1 cellular context compared by ENCODE assay signal in the genomic region with DNA sequence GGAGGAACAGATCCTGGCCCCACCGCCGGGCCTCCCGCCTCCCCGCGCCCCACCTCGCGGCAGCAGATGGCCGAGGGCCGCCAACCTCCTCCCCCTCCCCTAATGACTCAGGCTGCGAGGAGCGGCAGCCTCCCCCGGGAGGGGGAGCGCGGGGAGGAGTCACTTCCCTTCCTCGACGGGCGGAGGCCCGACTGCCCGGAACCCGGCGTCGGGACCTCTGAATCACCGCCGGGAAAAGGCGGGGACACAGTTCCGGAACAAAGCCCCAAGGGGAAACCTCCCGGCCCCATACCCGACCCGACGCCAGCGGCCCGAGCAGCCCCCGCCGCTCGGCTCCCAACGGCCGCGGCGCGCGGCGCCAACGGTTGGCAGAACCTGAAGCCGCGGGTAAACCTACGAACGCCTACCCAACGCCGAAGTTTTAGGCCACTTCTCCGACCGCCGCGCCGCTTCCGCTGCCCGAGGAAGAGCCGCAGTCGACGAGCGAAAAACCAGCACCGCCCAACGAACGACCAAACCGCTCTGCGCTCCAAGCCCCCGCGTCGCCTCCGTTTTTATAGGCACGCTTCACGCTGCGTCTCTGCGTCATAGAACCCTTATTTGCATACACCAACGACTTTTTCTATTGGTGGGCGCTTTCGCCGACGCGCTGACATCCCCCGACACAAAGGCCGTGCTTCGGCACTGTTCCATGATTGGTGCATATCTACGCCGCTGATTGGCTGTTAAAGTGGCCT.
TF ChIP-seq lines count a peak whose summit lies in the region.

No MANE protein-coding gene starts in this region.

TF ChIP-seq in K562, 482 proteins besides CTCF, POLR2A, EP300 and RAD21 (continued from another document and continues in another):
- TF ChIP-seq, protein P1, sequence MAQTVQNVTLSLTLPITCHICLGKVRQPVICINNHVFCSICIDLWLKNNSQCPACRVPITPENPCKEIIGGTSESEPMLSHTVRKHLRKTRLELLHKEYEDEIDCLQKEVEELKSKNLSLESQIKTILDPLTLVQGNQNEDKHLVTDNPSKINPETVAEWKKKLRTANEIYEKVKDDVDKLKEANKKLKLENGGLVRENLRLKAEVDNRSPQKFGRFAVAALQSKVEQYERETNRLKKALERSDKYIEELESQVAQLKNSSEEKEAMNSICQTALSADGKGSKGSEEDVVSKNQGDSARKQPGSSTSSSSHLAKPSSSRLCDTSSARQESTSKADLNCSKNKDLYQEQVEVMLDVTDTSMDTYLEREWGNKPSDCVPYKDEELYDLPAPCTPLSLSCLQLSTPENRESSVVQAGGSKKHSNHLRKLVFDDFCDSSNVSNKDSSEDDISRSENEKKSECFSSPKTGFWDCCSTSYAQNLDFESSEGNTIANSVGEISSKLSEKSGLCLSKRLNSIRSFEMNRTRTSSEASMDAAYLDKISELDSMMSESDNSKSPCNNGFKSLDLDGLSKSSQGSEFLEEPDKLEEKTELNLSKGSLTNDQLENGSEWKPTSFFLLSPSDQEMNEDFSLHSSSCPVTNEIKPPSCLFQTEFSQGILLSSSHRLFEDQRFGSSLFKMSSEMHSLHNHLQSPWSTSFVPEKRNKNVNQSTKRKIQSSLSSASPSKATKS (CRISPR knock-in tag; IDR thresholded peaks at IDR 0.05), result no peak; the same call in 1 of the 2 replicates
- TF ChIP-seq ASH1L (IDR thresholded peaks at IDR 0.05; ENCODE audit: borderline replicate concordance, low read depth, partially characterized antibody) (peak; percentile 93), ZKSCAN1 (IDR thresholded peaks at IDR 0.05; ENCODE audit: low read depth, low read length) (peak; percentile 82), STAG1 (CRISPR knock-in tag; IDR thresholded peaks at IDR 0.05; ENCODE audit: borderline replicate concordance) (peak; percentile 28; the same call in 1 of the 2 replicates), NCOR1 (IDR thresholded peaks at IDR 0.05) (peak; percentile 79), ZNF134 (CRISPR knock-in tag; conservative IDR thresholded peaks at IDR 0.05) (no peak), PPARD (CRISPR knock-in tag; IDR thresholded peaks at IDR 0.05) (no peak), NBN (IDR thresholded peaks at IDR 0.05; ENCODE audit: low read depth) (peak; percentile 49), ZBTB12 (CRISPR knock-in tag; IDR thresholded peaks at IDR 0.05) (peak; percentile 79), DIDO1 (tag; IDR thresholded peaks at IDR 0.05; ENCODE audit: low read depth) (no peak), PTBP1 (IDR thresholded peaks at IDR 0.05; ENCODE audit: low read depth, low read length) (peak; percentile 71), RBM15 (IDR thresholded peaks at IDR 0.05; ENCODE audit: insufficient read depth, low read length) (peak; percentile 88; the same call in 1 of the 2 replicates), ZNF511 (CRISPR knock-in tag; IDR thresholded peaks at IDR 0.05) (peak; percentile 96), ZNF384 (IDR thresholded peaks at IDR 0.05; ENCODE audit: low read depth, low read length) (0 out of 2 replicates have a peak, but pooled peaks have one; percentile 7), FOXO4 (CRISPR knock-in tag; IDR thresholded peaks at IDR 0.05) (peak; percentile 68; the same call in 1 of the 2 replicates), CHD1 (IDR thresholded peaks at IDR 0.05; ENCODE audit: low read length) (peak; percentile 99), EHMT2 (IDR thresholded peaks at IDR 0.05) (no peak), ATF1 (CRISPR knock-in tag; IDR thresholded peaks at IDR 0.05) (peak; percentile 58), ATF1 (tag; IDR thresholded peaks at IDR 0.05) (peak; percentile 98), MYC (IDR thresholded peaks at IDR 0.05; ENCODE audit: low read depth, low read length) (peak; percentile 61), MYC (CRISPR knock-in tag; IDR thresholded peaks at IDR 0.05; ENCODE audit: borderline replicate concordance, low read depth) (no peak), ZNF766 (CRISPR knock-in tag; conservative IDR thresholded peaks at IDR 0.05) (peak; percentile 79; the same call in 1 of the 2 replicates), ARID1B (IDR thresholded peaks at IDR 0.05) (0 out of 2 replicates have a peak, but pooled peaks have one; percentile 48), SMC3 (conservative IDR thresholded peaks at IDR 0.05; ENCODE audit: insufficient read depth, low read depth, low read length) (0 out of 2 replicates have a peak, but pooled peaks have one; percentile 10), MTA1 (IDR thresholded peaks at IDR 0.05; ENCODE audit: borderline replicate concordance) (no peak), STAT5A (IDR thresholded peaks at IDR 0.05; ENCODE audit: borderline replicate concordance, low read length) (peak; percentile 33; the same call in 1 of the 2 replicates), UBTF (IDR thresholded peaks at IDR 0.05; ENCODE audit: borderline replicate concordance in 1 of 2, low read depth in 2 of 2, low read length in 2 of 2) (no peak), GABPB2 (CRISPR knock-in tag; conservative IDR thresholded peaks at IDR 0.05) (no peak), HDAC2 (IDR thresholded peaks at IDR 0.05) (peak; percentile 10; the same call in 1 of the 2 replicates), GABPA (tag; conservative IDR thresholded peaks at IDR 0.05; ENCODE audit: low read depth) (peak; percentile 73), TEAD1 (CRISPR knock-in tag; IDR thresholded peaks at IDR 0.05) (peak in 1 of 2 experiments; percentile 91; a peak in 1 of 4 replicates), ZNF780A (CRISPR knock-in tag; IDR thresholded peaks at IDR 0.05) (peak; percentile 81; the same call in 1 of the 2 replicates), MYNN (IDR thresholded peaks at IDR 0.05) (0 out of 2 replicates have a peak, but pooled peaks have one; percentile 33), MYNN (CRISPR knock-in tag; IDR thresholded peaks at IDR 0.05) (no peak), BCOR (IDR thresholded peaks at IDR 0.05) (peak; percentile 73), ZC3H8 (IDR thresholded peaks at IDR 0.05) (no peak), ZNF263 (CRISPR knock-in tag; IDR thresholded peaks at IDR 0.05; ENCODE audit: borderline replicate concordance) (0 out of 2 replicates have a peak, but pooled peaks have one; percentile 8), BRD4 (IDR thresholded peaks at IDR 0.05) (peak; percentile 88; the same call in 1 of the 2 replicates), MBD2 (IDR thresholded peaks at IDR 0.05; ENCODE audit: borderline replicate concordance, low read depth) (peak; percentile 96), HNRNPH1 (optimal IDR thresholded peaks at IDR 0.05; ENCODE audit: low read depth, low read length) (peak; percentile 55), HNRNPLL (IDR thresholded peaks at IDR 0.05; ENCODE audit: low read depth, low read length, poor library complexity, severe bottlenecking) (peak; percentile 91), SOX6 (IDR thresholded peaks at IDR 0.05) (peak; percentile 74), JUN (IDR thresholded peaks at IDR 0.05; ENCODE audit: borderline replicate concordance, low read depth, low read length) (peak; percentile 21; the same call in 1 of the 2 replicates), JUN (CRISPR knock-in tag; IDR thresholded peaks at IDR 0.05; ENCODE audit: borderline replicate concordance) (peak; percentile 87; the same call in 1 of the 2 replicates), ESRRA (IDR thresholded peaks at IDR 0.05; ENCODE audit: borderline replicate concordance, low read depth) (peak; percentile 54; the same call in 1 of the 2 replicates)
- TF ChIP-seq, protein P2, sequence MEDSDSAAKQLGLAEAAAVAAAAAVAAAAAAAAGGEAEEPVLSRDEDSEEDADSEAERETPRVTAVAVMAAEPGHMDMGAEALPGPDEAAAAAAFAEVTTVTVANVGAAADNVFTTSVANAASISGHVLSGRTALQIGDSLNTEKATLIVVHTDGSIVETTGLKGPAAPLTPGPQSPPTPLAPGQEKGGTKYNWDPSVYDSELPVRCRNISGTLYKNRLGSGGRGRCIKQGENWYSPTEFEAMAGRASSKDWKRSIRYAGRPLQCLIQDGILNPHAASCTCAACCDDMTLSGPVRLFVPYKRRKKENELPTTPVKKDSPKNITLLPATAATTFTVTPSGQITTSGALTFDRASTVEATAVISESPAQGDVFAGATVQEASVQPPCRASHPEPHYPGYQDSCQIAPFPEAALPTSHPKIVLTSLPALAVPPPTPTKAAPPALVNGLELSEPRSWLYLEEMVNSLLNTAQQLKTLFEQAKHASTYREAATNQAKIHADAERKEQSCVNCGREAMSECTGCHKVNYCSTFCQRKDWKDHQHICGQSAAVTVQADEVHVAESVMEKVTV (CRISPR knock-in tag; IDR thresholded peaks at IDR 0.05), result peak; percentile 16; the same call in 1 of the 2 replicates
- TF ChIP-seq, protein P3, sequence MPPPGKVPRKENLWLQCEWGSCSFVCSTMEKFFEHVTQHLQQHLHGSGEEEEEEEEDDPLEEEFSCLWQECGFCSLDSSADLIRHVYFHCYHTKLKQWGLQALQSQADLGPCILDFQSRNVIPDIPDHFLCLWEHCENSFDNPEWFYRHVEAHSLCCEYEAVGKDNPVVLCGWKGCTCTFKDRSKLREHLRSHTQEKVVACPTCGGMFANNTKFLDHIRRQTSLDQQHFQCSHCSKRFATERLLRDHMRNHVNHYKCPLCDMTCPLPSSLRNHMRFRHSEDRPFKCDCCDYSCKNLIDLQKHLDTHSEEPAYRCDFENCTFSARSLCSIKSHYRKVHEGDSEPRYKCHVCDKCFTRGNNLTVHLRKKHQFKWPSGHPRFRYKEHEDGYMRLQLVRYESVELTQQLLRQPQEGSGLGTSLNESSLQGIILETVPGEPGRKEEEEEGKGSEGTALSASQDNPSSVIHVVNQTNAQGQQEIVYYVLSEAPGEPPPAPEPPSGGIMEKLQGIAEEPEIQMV (tag; conservative IDR thresholded peaks at IDR 0.05; ENCODE audit: low read depth), result no peak
- TF ChIP-seq, protein P4, sequence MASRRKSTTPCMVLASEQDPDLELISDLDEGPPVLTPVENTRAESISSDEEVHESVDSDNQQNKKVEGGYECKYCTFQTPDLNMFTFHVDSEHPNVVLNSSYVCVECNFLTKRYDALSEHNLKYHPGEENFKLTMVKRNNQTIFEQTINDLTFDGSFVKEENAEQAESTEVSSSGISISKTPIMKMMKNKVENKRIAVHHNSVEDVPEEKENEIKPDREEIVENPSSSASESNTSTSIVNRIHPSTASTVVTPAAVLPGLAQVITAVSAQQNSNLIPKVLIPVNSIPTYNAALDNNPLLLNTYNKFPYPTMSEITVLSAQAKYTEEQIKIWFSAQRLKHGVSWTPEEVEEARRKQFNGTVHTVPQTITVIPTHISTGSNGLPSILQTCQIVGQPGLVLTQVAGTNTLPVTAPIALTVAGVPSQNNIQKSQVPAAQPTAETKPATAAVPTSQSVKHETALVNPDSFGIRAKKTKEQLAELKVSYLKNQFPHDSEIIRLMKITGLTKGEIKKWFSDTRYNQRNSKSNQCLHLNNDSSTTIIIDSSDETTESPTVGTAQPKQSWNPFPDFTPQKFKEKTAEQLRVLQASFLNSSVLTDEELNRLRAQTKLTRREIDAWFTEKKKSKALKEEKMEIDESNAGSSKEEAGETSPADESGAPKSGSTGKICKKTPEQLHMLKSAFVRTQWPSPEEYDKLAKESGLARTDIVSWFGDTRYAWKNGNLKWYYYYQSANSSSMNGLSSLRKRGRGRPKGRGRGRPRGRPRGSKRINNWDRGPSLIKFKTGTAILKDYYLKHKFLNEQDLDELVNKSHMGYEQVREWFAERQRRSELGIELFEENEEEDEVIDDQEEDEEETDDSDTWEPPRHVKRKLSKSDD (conservative IDR thresholded peaks at IDR 0.05; ENCODE audit: low read length), result 0 out of 2 replicates have a peak, but pooled peaks have one; percentile 77
